In genomic region chr15:67179411-67179995, GRCh38 we compare ENCODE assay signal across 13 cellular contexts.
DNase-seq lines count a peak whose midpoint lies in the region; ATAC-seq and TF ChIP-seq lines count a peak whose summit lies in the region.
"Had no signal": no experiment of that assay in that cellular context is flagged by ENCODE, and none has a peak within 500 bp of the region (broad histone marks: within the 10 kb centered on the region; RNA-seq: fewer than 3 reads in every experiment).

No MANE protein-coding gene starts in this region.

- no peaks in the 10 kb centered on the region for H3K9me3 ChIP-seq in mesodermal cell (ENCODE audit: control insufficient read depth, low read length)
- H3K9me3 ChIP-seq: BLaER1 had no signal

- H3K4me1 ChIP-seq in mesodermal cell (ENCODE audit: control insufficient read depth, insufficient read depth, low read length, poor library complexity, severe bottlenecking) = peaks cover 43% of the 10 kb centered on the region

- intact Hi-C loops in cardiac septum (cut with DNase I) = no loop called here
- intact Hi-C loops in Right ventricle myocardium inferior (cut with DNase I) = no loop called here
- intact Hi-C loops in activated CD8-positive, alpha-beta T cell treated with anti-CD3 and anti-CD28 coated beads for 36 hours (cut with micrococcal nuclease) = no loop called here

- 87 to 94% methylated on average over 9 of the region's 9 CpGs for WGBS in mesodermal cell (ENCODE audit: insufficient coverage in 2 of 2), 2 experiments

- POLR2A ChIA-PET in activated CD8-positive, alpha-beta T cell treated with anti-CD3 and anti-CD28 coated beads for 36 hours (lab: Charles Lee) = no interaction called here

- no peak for TF ChIP-seq CTCF in activated CD8-positive, alpha-beta T cell treated with anti-CD3 and anti-CD28 coated beads for 36 hours (IDR thresholded peaks at IDR 0.05)

- no peaks in the 10 kb centered on the region for H3K27me3 Mint-ChIP-seq in activated CD8-positive, alpha-beta T cell treated with anti-CD3 and anti-CD28 coated beads for 36 hours

- H3K4me3 Mint-ChIP-seq in activated CD8-positive, alpha-beta T cell treated with anti-CD3 and anti-CD28 coated beads for 36 hours = no peak overlapping the region
- H3K4me3 Mint-ChIP-seq: activated T-cell treated with anti-CD3 and anti-CD28 coated beads, Interleukin-2, amount 50 U/mL, for 4 hours had no signal

- peaks cover 11% of the 10 kb centered on the region for H3K36me3 Mint-ChIP-seq in activated CD8-positive, alpha-beta T cell treated with anti-CD3 and anti-CD28 coated beads for 36 hours (ENCODE audit: low read depth)

- ATAC-seq in Right ventricle myocardium inferior = no peak
- no peak for ATAC-seq in activated CD8-positive, alpha-beta T cell treated with anti-CD3 and anti-CD28 coated beads for 36 hours
- no peak for ATAC-seq in GM21390 (IDR thresholded peaks at IDR 0.05; ENCODE audit: unreplicated experiment)
- ATAC-seq: activated T-cell treated with anti-CD3 and anti-CD28 coated beads, Interleukin-2, amount 50 U/mL, for 4 hours; foreskin keratinocyte had no signal

- peaks cover 59% of the 10 kb centered on the region for H3K36me3 ChIP-seq in mesodermal cell (ENCODE audit: control insufficient read depth, insufficient read depth, low read length)

- peak overlapping the region; percentile 86 for H3K27ac ChIP-seq in mesodermal cell (ENCODE audit: low read depth, low read length, severe bottlenecking)
- H3K27ac ChIP-seq: BLaER1, foreskin keratinocyte had no signal

- H3K9me3 Mint-ChIP-seq in activated CD8-positive, alpha-beta T cell treated with anti-CD3 and anti-CD28 coated beads for 36 hours = no peaks in the 10 kb centered on the region
- H3K9me3 Mint-ChIP-seq: activated T-cell treated with anti-CD3 and anti-CD28 coated beads, Interleukin-2, amount 50 U/mL, for 4 hours had no signal

- CTCF ChIA-PET in activated CD8-positive, alpha-beta T cell treated with anti-CD3 and anti-CD28 coated beads for 36 hours (lab: Charles Lee) = no interaction called here

- DNase-seq in cardiac septum (ENCODE audit: low spot score) = peak; percentile 51
- no peak for DNase-seq in Right ventricle myocardium inferior (ENCODE audit: missing footprints)
- DNase-seq in activated CD8-positive, alpha-beta T cell treated with anti-CD3 and anti-CD28 coated beads for 36 hours = no peak
- no peak for DNase-seq in dedifferentiated amniotic fluid mesenchymal stem cell (ENCODE audit: extremely low spot score)
- no peak for DNase-seq in stimulated activated CD4-positive, alpha-beta T cell treated with anti-CD3 and anti-CD28 coated beads, Interleukin-4, amount 100 ng/mL, for 4 hours
- DNase-seq in LoVo (ENCODE audit: low spot score) = no peak
- DNase-seq: activated CD4-positive, CD25-positive, alpha-beta regulatory T cell; activated T-cell treated with anti-CD3 and anti-CD28 coated beads, Interleukin-2, amount 50 U/mL, for 4 hours; foreskin keratinocyte; mammary epithelial cell had no signal

- peaks cover 23% of the 10 kb centered on the region for H3K4me1 Mint-ChIP-seq in activated CD8-positive, alpha-beta T cell treated with anti-CD3 and anti-CD28 coated beads for 36 hours (ENCODE audit: low read depth)

- H3K4me3 ChIP-seq in mesodermal cell (ENCODE audit: extremely low read depth, insufficient read depth, low read length, poor library complexity, severe bottlenecking) = no peak overlapping the region
- H3K4me3 ChIP-seq: BLaER1 had no signal

- H3K27ac Mint-ChIP-seq in activated CD8-positive, alpha-beta T cell treated with anti-CD3 and anti-CD28 coated beads for 36 hours = peak overlapping the region; percentile 16
